In genomic region chr1:246569248-246570238, GRCh38 we compare ENCODE assay signal across 1 cellular context.
TF ChIP-seq lines count a peak whose summit lies in the region.

No MANE protein-coding gene starts in this region.

TF ChIP-seq in K562, 482 proteins besides CTCF, POLR2A, EP300 and RAD21 (continued from another document and continues in another):
- TF ChIP-seq ZNF318 (IDR thresholded peaks at IDR 0.05; ENCODE audit: borderline replicate concordance in 1 of 2, low read depth in 1 of 2) (0 out of 4 replicates have a peak, but pooled peaks of 1 of the 2 experiments have one; percentile 46), SNAPC5 (CRISPR knock-in tag; IDR thresholded peaks at IDR 0.05) (no peak), E2F5 (CRISPR knock-in tag; IDR thresholded peaks at IDR 0.05) (no peak), NRF1 (conservative IDR thresholded peaks at IDR 0.05 in 1 of 2, IDR thresholded peaks at IDR 0.05 in 1 of 2) (peak in 1 of 2 experiments; percentile 19; a peak in 1 of 4 replicates), SRSF7 (optimal IDR thresholded peaks at IDR 0.05; ENCODE audit: low read depth, low read length) (no peak), CC2D1A (IDR thresholded peaks at IDR 0.05) (0 out of 2 replicates have a peak, but pooled peaks have one; percentile 59), ZBTB5 (IDR thresholded peaks at IDR 0.05) (0 out of 2 replicates have a peak, but pooled peaks have one; percentile 28), ARID1B (IDR thresholded peaks at IDR 0.05) (peak; percentile 43; the same call in 1 of the 2 replicates), MGA (IDR thresholded peaks at IDR 0.05) (peak; percentile 38; the same call in 1 of the 2 replicates), SMARCA5 (IDR thresholded peaks at IDR 0.05) (0 out of 2 replicates have a peak, but pooled peaks have one; percentile 34), NR4A1 (CRISPR knock-in tag; IDR thresholded peaks at IDR 0.05) (no peak), NR4A1 (tag; IDR thresholded peaks at IDR 0.05) (0 out of 2 replicates have a peak, but pooled peaks have one; percentile 28), C11orf30 (IDR thresholded peaks at IDR 0.05; ENCODE audit: low read depth) (no peak), BACH1 (tag; IDR thresholded peaks at IDR 0.05) (peak; percentile 29; the same call in 1 of the 2 replicates), MYC (IDR thresholded peaks at IDR 0.05; ENCODE audit: low read depth, low read length) (0 out of 2 replicates have a peak, but pooled peaks have one; percentile 34), MYC (CRISPR knock-in tag; IDR thresholded peaks at IDR 0.05; ENCODE audit: borderline replicate concordance, low read depth) (no peak), CREB1 (IDR thresholded peaks at IDR 0.05) (peak; percentile 40; the same call in 1 of the 2 replicates), CREB1 (CRISPR knock-in tag; IDR thresholded peaks at IDR 0.05) (no peak), RREB1 (CRISPR knock-in tag; IDR thresholded peaks at IDR 0.05) (0 out of 2 replicates have a peak, but pooled peaks have one; percentile 46), NFE2L1 (tag; IDR thresholded peaks at IDR 0.05; ENCODE audit: borderline replicate concordance, low read depth) (peak; percentile 19; the same call in 1 of the 2 replicates), TAF9B (IDR thresholded peaks at IDR 0.05; ENCODE audit: partially characterized antibody) (peak; percentile 38)
